Comparison of ENCODE assay signal across 14 cellular contexts in genomic region chr4:91243132-91243531, GRCh38.
DNase-seq lines count a peak whose midpoint lies in the region; ATAC-seq and TF ChIP-seq lines count a peak whose summit lies in the region.
"Had no signal": no experiment of that assay in that cellular context is flagged by ENCODE, and none has a peak within 500 bp of the region (broad histone marks: within the 10 kb centered on the region; RNA-seq: fewer than 3 reads in every experiment).

No MANE protein-coding gene starts in this region.

- POLR2A ChIA-PET in RWPE1 (lab: Yijun Ruan, JAX; ENCODE audit: low non-redundant PET), result no interaction called here

- no peak overlapping the region for H2BK15ac ChIP-seq in neuronal stem cell (ENCODE audit: low read length)

- H3K27me3 ChIP-seq in right atrium auricular region (no peaks in the 10 kb centered on the region), adrenal gland (no peaks in the 10 kb centered on the region), neuronal stem cell (ENCODE audit: control insufficient read depth in 3 of 3, insufficient read depth in 3 of 3, low read depth in 1 of 3, low read length in 3 of 3) (no peaks in the 10 kb centered on the region)

- no peak overlapping the region for H2AK5ac ChIP-seq in neuronal stem cell (ENCODE audit: low read depth, low read length)

- no peak overlapping the region for H3K23ac ChIP-seq in neuronal stem cell (ENCODE audit: low read depth, low read length, poor library complexity)

- H3K79me1 ChIP-seq in neuronal stem cell (ENCODE audit: low read depth, low read length), result no peaks in the 10 kb centered on the region

- H2BK5ac ChIP-seq in neuronal stem cell (ENCODE audit: low read length), result no peak overlapping the region

- H3K27ac ChIP-seq in right atrium auricular region, result no peak overlapping the region
- no peak overlapping the region for H3K27ac ChIP-seq in adrenal gland
- H3K27ac ChIP-seq in RWPE1, result no peak overlapping the region
- H3K27ac ChIP-seq in neuronal stem cell (replicated peaks; ENCODE audit: low read length), result no peak overlapping the region

- no peak overlapping the region for H2BK12ac ChIP-seq in neuronal stem cell (ENCODE audit: low read length)

- H3K4me1 ChIP-seq in right atrium auricular region (no peaks in the 10 kb centered on the region), adrenal gland (replicated peaks in 1 of 2) (no peaks in the 10 kb centered on the region), neuronal stem cell (ENCODE audit: control insufficient read depth in 2 of 2, insufficient read depth in 1 of 2, low read depth in 1 of 2, low read length in 2 of 2) (no peaks in the 10 kb centered on the region)

- H3K9me3 ChIP-seq in right atrium auricular region (no peaks in the 10 kb centered on the region), adrenal gland (replicated peaks in 1 of 3) (no peaks in the 10 kb centered on the region), neuronal stem cell (replicated peaks in 1 of 2; ENCODE audit: control insufficient read depth in 2 of 2, insufficient read depth in 1 of 2, low read depth in 1 of 2, low read length in 2 of 2) (no peaks in the 10 kb centered on the region)

- no peak overlapping the region for H2BK120ac ChIP-seq in neuronal stem cell (ENCODE audit: low read depth, low read length)

- H2AFZ ChIP-seq in neuronal stem cell (ENCODE audit: low read length), result no peak overlapping the region

- DNase-seq in Right ventricle myocardium inferior (ENCODE audit: missing footprints) (peak; percentile 70), right atrium auricular region (ENCODE audit: low spot score) (no peak), adrenal gland (peak; percentile 66 to 90 (median 82)), kidney glomerular epithelial cell (lab: John Stamatoyannopoulos, UW) (peak; percentile 17), RWPE1 (ENCODE audit: low spot score) (no peak), neuronal stem cell (ENCODE audit: low spot score) (no peak), MV-4-11 (lab: John Stamatoyannopoulos, UW) (no peak)
- no peak for DNase-seq in activated CD8-positive, alpha-beta memory T cell treated with anti-CD3 and anti-CD28 coated beads for 24 hours
- DNase-seq: activated naive CD4-positive, alpha-beta T cell treated with anti-CD3 and anti-CD28 coated beads for 36 hours; central memory CD4-positive, alpha-beta T cell; COR-L47; HFFc6; NCI-H526 treated with DMSO at 0.1 percent for 48 hours had no signal

- H3K14ac ChIP-seq in neuronal stem cell (ENCODE audit: low read length), result no peak overlapping the region

- TF ChIP-seq POLR2A in adrenal gland (IDR thresholded peaks at IDR 0.05), result no peak

- no peak overlapping the region for H3K4me2 ChIP-seq in neuronal stem cell (ENCODE audit: insufficient read depth, low read length, poor library complexity, severe bottlenecking)
- H3K4me2 ChIP-seq: smooth muscle cell had no signal

- no peak overlapping the region for H3K4ac ChIP-seq in neuronal stem cell (ENCODE audit: low read length)

- CTCF ChIA-PET in RWPE1 (lab: Yijun Ruan, JAX), result interaction anchor here (0.6 kb wide), 1 partner anchor 714 kb away, joined by 3 read pairs; no protein-coding TSS in a partner anchor

- TF ChIP-seq CTCF in right atrium auricular region (IDR thresholded peaks at IDR 0.05) (no peak), adrenal gland (IDR thresholded peaks at IDR 0.05) (no peak), RWPE1 (conservative IDR thresholded peaks at IDR 0.05; ENCODE audit: low read depth) (no peak)

- no peak overlapping the region for H3K4me3 ChIP-seq in right atrium auricular region
- no peak overlapping the region for H3K4me3 ChIP-seq in adrenal gland
- H3K4me3 ChIP-seq in neuronal stem cell (ENCODE audit: low read length in 2 of 2), result no peak overlapping the region
- H3K4me3 ChIP-seq: smooth muscle cell had no signal

- H3K36me3 ChIP-seq in right atrium auricular region (no peaks in the 10 kb centered on the region), adrenal gland (replicated peaks in 1 of 2) (no peaks in the 10 kb centered on the region), neuronal stem cell (replicated peaks in 1 of 2; ENCODE audit: control insufficient read depth in 2 of 2, insufficient read depth in 2 of 2, low read length in 2 of 2) (no peaks in the 10 kb centered on the region)

- no peak overlapping the region for H3K18ac ChIP-seq in neuronal stem cell (ENCODE audit: low read length)

- ATAC-seq in Right ventricle myocardium inferior, result peak; percentile 98

- no peak overlapping the region for H3K9ac ChIP-seq in neuronal stem cell (ENCODE audit: low read depth, low read length, poor library complexity)

- no peak overlapping the region for H4K8ac ChIP-seq in neuronal stem cell (ENCODE audit: low read depth, low read length)

- intact Hi-C loops in Right ventricle myocardium inferior (cut with DNase I), result loop anchor here (2.0 kb wide), 1 partner anchor 114 kb away; no protein-coding TSS in a partner anchor
- intact Hi-C loops in adrenal gland (cut with DNase I), result no loop called here

- WGBS in adrenal gland, 4 donors, result 58 to 73% (median 61%) methylated on average over 2 of the region's 2 CpGs
- WGBS in neuronal stem cell (ENCODE audit: extremely low coverage in 2 of 2, insufficient read length in 2 of 2, insufficient replicate concordance in 1 of 2), 2 donors, result no CpG with 5 or more reads among the region's 2 CpGs

- no peak overlapping the region for H4K91ac ChIP-seq in neuronal stem cell (ENCODE audit: low read depth, low read length, poor library complexity)

Comparison
In these comparisons a context has a peak if more than half of its experiments do, and no peak if none do; other contexts are left out.
1. DNase-seq: peak in Right ventricle myocardium inferior (single experiment), adrenal gland (7 of 7) and kidney glomerular epithelial cell (single experiment); none in right atrium auricular region (single experiment), RWPE1 (single experiment), activated CD8-positive, alpha-beta memory T cell treated with anti-CD3 and anti-CD28 coated beads for 24 hours (single experiment), neuronal stem cell (single experiment) and MV-4-11 (single experiment).